19 cellular contexts compared by ENCODE assay signal in the genomic region with DNA sequence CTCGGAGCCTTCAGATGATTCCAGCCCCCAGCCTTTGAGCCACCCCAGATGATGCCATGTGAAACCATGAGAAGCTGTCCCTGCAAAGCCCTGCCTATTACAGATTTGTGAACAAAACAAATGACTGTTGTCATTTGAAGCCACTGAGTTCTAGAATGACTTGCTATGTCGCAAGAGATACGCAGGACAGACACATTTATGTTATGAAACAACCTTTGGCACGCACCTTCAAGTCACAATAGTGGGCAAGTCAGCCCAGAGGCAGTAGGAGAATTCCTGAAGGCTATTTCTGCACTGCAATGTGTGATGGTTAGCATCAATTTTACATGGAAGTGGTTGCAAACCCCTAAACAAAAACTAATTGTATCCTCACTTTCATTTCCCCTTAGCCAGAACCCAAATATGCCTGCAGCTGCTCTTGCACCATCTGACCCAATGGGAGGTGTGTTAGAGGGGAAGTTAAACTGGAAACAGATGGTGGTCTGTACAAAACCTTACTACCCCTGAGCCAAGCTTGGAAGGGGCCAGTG.
DNase-seq lines count a peak whose midpoint lies in the region; ATAC-seq, FAIRE-seq and TF ChIP-seq lines count a peak whose summit lies in the region.
"Had no signal": no experiment of that assay in that cellular context is flagged by ENCODE, and none has a peak within 500 bp of the region (broad histone marks: within the 10 kb centered on the region; RNA-seq: fewer than 3 reads in every experiment).

No MANE protein-coding gene starts in this region.

- peak; percentile 13 for FAIRE-seq in GM12891 (lab: Jason Lieb, UNC)
- FAIRE-seq: bronchial epithelial cell, keratinocyte, urothelium cell line had no signal

- no peak overlapping the region for H3K4me3 ChIP-seq in neutrophil (ENCODE audit: low read depth in 1 of 2, low read length in 1 of 2)
- H3K4me3 ChIP-seq: mucosa of descending colon had no signal

- peaks cover 9% of the 10 kb centered on the region in 2 experiments for H3K4me1 ChIP-seq in neutrophil (ENCODE audit: control insufficient read depth in 1 of 2, insufficient read depth in 1 of 2, low read depth in 1 of 2, low read length in 1 of 2)

- ATAC-seq in HG02759 (IDR thresholded peaks at IDR 0.05; ENCODE audit: unreplicated experiment) (peak; percentile 67), GM18873 (IDR thresholded peaks at IDR 0.05; ENCODE audit: low FRiP score, unreplicated experiment) (no peak)
- ATAC-seq: activated CD8-positive, alpha-beta memory T cell treated with anti-CD3 and anti-CD28 coated beads, Interleukin-2, amount 10 ng/mL, durations not matched to agents 7 days and 5 days; mucosa of descending colon had no signal

- TF ChIP-seq CTCF in neutrophil (IDR thresholded peaks at IDR 0.05) = no peak

- peak overlapping the region; percentile 18 for H3K27ac ChIP-seq in neutrophil

- H3K27me3 ChIP-seq in neutrophil = no peaks in the 10 kb centered on the region

- no peak for TF ChIP-seq POLR2A in GM12891 (IDR thresholded peaks at IDR 0.05; ENCODE audit: low read depth, low read length)

- no peak for DNase-seq in GM12891 (ENCODE audit: insufficient read length, low spot score)
- peak; percentile 99 for DNase-seq in NOMO-1 treated with DMSO at 0.1 percent for 48 hours (lab: John Stamatoyannopoulos, UW; ENCODE audit: unreplicated experiment)
- DNase-seq in stimulated activated CD4-positive, alpha-beta T cell treated with anti-CD3 and anti-CD28 coated beads, Interleukin-4, amount 100 ng/mL, for 1 hour = no peak
- no peak for DNase-seq in NCI-H146 (lab: John Stamatoyannopoulos, UW)
- no peak for DNase-seq in AG08395 (ENCODE audit: low spot score)
- DNase-seq: activated B cell treated with CpG ODN at 0.5 μM for 24 hours; activated CD8-positive, alpha-beta memory T cell treated with anti-CD3 and anti-CD28 coated beads, Interleukin-2, amount 10 ng/mL, durations not matched to agents 7 days and 5 days; activated naive CD4-positive, alpha-beta T cell treated with anti-CD3 and anti-CD28 coated beads, Interleukin-2, amount 50 U/mL, for 16 hours; AML-193; EL; mucosa of descending colon; NCI-H748 treated with DMSO at 0.1 percent for 48 hours; posterior cingulate gyrus had no signal

- no peaks in the 10 kb centered on the region for H3K36me3 ChIP-seq in neutrophil

- no peaks in the 10 kb centered on the region for H3K9me3 ChIP-seq in neutrophil
- H3K9me3 ChIP-seq: mucosa of descending colon had no signal

TF ChIP-seq in GM12891, 5 proteins besides CTCF, POLR2A, EP300 and RAD21:
- TF ChIP-seq SPI1 (IDR thresholded peaks at IDR 0.05; ENCODE audit: low read depth, low read length) = peak; percentile 44; the same call in 1 of the 2 replicates
- TF ChIP-seq TAF1 (IDR thresholded peaks at IDR 0.05; ENCODE audit: low read depth, low read length) = no peak
TF ChIP-seq in GM12891: peak in this region for 1.
